ENCODE assay signal across 8 cellular contexts in genomic region chr12:75979181-75979580, GRCh38. TPM values are rescaled to one million over a fixed set of nuclear protein-coding genes. Genes with fewer than 3 reads are reported as not detected.
A peak's percentile ranks its signal among the peaks of the same experiment; 100 is the strongest.
DNase-seq lines count a peak whose midpoint lies in the region; ATAC-seq, FAIRE-seq and TF ChIP-seq lines count a peak whose summit lies in the region.

No MANE protein-coding gene starts in this region.

- H3K27ac ChIP-seq in HUES6 (ENCODE audit: low read depth, low read length) (no peak overlapping the region), astrocyte (ENCODE audit: low read depth, low read length) (peak overlapping the region; percentile 96)

- no peaks in the 10 kb centered on the region for H3K27me3 Mint-ChIP-seq in astrocyte (ENCODE audit: low read depth, unreplicated experiment)
- no peaks in the 10 kb centered on the region for H3K27me3 Mint-ChIP-seq in natural killer cell treated with Interleukin-12 subunit alpha and Interleukin-12 subunit beta and Interleukin-15 and Interleukin-18, amount 100 ng/mL, for 72 hours

- peak overlapping the region; percentile 98 for H3K27ac Mint-ChIP-seq in astrocyte (ENCODE audit: unreplicated experiment)
- peak overlapping the region; percentile 91 to 96 for H3K27ac Mint-ChIP-seq in natural killer cell treated with Interleukin-12 subunit alpha and Interleukin-12 subunit beta and Interleukin-15 and Interleukin-18, amount 100 ng/mL, for 72 hours

- H3K4me1 Mint-ChIP-seq in astrocyte (ENCODE audit: low read depth, unreplicated experiment) = peaks cover 41% of the 10 kb centered on the region
- peaks cover 59 to 78% of the 10 kb centered on the region in 2 donors for H3K4me1 Mint-ChIP-seq in natural killer cell treated with Interleukin-12 subunit alpha and Interleukin-12 subunit beta and Interleukin-15 and Interleukin-18, amount 100 ng/mL, for 72 hours (ENCODE audit: low read depth in 2 of 2)

- peak overlapping the region; percentile 56 for H3K4me2 ChIP-seq in astrocyte (ENCODE audit: low read length)

- no peaks in the 10 kb centered on the region for H3K79me2 ChIP-seq in astrocyte (ENCODE audit: insufficient read depth, low read length)

- H3K9ac ChIP-seq in HUES6 (ENCODE audit: low read length) (peak overlapping the region; percentile 16), astrocyte (ENCODE audit: low read length) (peak overlapping the region; percentile 71)

- H3K9me3 Mint-ChIP-seq in astrocyte (ENCODE audit: unreplicated experiment) = no peaks in the 10 kb centered on the region
- no peaks in the 10 kb centered on the region for H3K9me3 Mint-ChIP-seq in natural killer cell treated with Interleukin-12 subunit alpha and Interleukin-12 subunit beta and Interleukin-15 and Interleukin-18, amount 100 ng/mL, for 72 hours

- H3K9me3 ChIP-seq in HUES6 (ENCODE audit: control insufficient read depth, insufficient read depth, low read depth, low read length) = no peaks in the 10 kb centered on the region
- no peaks in the 10 kb centered on the region for H3K9me3 ChIP-seq in astrocyte (ENCODE audit: insufficient read depth, low read depth, low read length)

- no peaks in the 10 kb centered on the region for H4K20me1 ChIP-seq in astrocyte (ENCODE audit: insufficient read depth, low read length)

- no peaks in the 10 kb centered on the region for H3K36me3 Mint-ChIP-seq in astrocyte (ENCODE audit: low read depth, unreplicated experiment)
- H3K36me3 Mint-ChIP-seq in natural killer cell treated with Interleukin-12 subunit alpha and Interleukin-12 subunit beta and Interleukin-15 and Interleukin-18, amount 100 ng/mL, for 72 hours = no peaks in the 10 kb centered on the region

- TF ChIP-seq CTCF in astrocyte (IDR thresholded peaks at IDR 0.05; ENCODE audit: insufficient read depth, low read depth, low read length) = no peak

- no peak for FAIRE-seq in astrocyte (lab: Jason Lieb, UNC)

- no peak overlapping the region for H3K4me3 Mint-ChIP-seq in astrocyte (ENCODE audit: unreplicated experiment)
- H3K4me3 Mint-ChIP-seq in natural killer cell treated with Interleukin-12 subunit alpha and Interleukin-12 subunit beta and Interleukin-15 and Interleukin-18, amount 100 ng/mL, for 72 hours = peak overlapping the region; percentile 88

- H3K4me3 ChIP-seq in HUES6 (ENCODE audit: low read depth, low read length) (no peak overlapping the region), astrocyte (ENCODE audit: insufficient read depth, low read depth, low read length) (peak overlapping the region; percentile 5)

- no peaks in the 10 kb centered on the region for H3K27me3 ChIP-seq in HUES6 (ENCODE audit: control insufficient read depth, insufficient read depth, low read length)
- no peaks in the 10 kb centered on the region for H3K27me3 ChIP-seq in astrocyte (ENCODE audit: insufficient read depth, low read length)

- ATAC-seq in GM18868 (IDR thresholded peaks at IDR 0.05; ENCODE audit: unreplicated experiment) (peak; percentile 37), HG02973 (IDR thresholded peaks at IDR 0.05; ENCODE audit: unreplicated experiment) (no peak)
- ATAC-seq in natural killer cell treated with Interleukin-12 subunit alpha and Interleukin-12 subunit beta and Interleukin-15 and Interleukin-18, amount 100 ng/mL, for 72 hours = peak; percentile 80 to 88

- H2AFZ ChIP-seq in astrocyte (ENCODE audit: low read depth, low read length) = no peak overlapping the region

- DNase-seq in astrocyte (ENCODE audit: low read depth) = peak; percentile 61
- peak; percentile 64 for DNase-seq in natural killer cell treated with Interleukin-12 subunit alpha and Interleukin-12 subunit beta and Interleukin-15 and Interleukin-18, amount 100 ng/mL, for 72 hours (ENCODE audit: low spot score)
- DNase-seq in dedifferentiated amniotic fluid mesenchymal stem cell (ENCODE audit: extremely low spot score) = no peak
- no peak for DNase-seq in RPMI8226
- no peak for DNase-seq in iPS-NIHi11 (ENCODE audit: low spot score)

- H3K36me3 ChIP-seq in HUES6 (ENCODE audit: control insufficient read depth, insufficient read depth, low read length) (no peaks in the 10 kb centered on the region), astrocyte (ENCODE audit: insufficient read depth, low read length) (no peaks in the 10 kb centered on the region)

- H3K4me1 ChIP-seq in HUES6 (ENCODE audit: control insufficient read depth, insufficient read depth, low read length) (peaks cover 35% of the 10 kb centered on the region), astrocyte (ENCODE audit: insufficient read depth, low read length) (peaks cover 25% of the 10 kb centered on the region)

RNA-seq across cellular contexts. Expression of gene PHLDA1, which starts 52.4 kb away (rescaled TPM):
- total RNA-seq in astrocyte = 41.2 and 43.9 TPM in 2 replicates
- total RNA-seq in natural killer cell treated with Interleukin-12 subunit alpha and Interleukin-12 subunit beta and Interleukin-15 and Interleukin-18, amount 100 ng/mL, for 72 hours = 100 to 1,000 TPM in 1 of 2 donors, 10 to 100 TPM in 1; 62.0 to 153 TPM

Comparison
In these comparisons a context has a peak if more than half of its experiments do, and no peak if none do; other contexts are left out.
1. DNase-seq: peak in astrocyte (single experiment) and natural killer cell treated with Interleukin-12 subunit alpha and Interleukin-12 subunit beta and Interleukin-15 and Interleukin-18, amount 100 ng/mL, for 72 hours (single experiment); none in dedifferentiated amniotic fluid mesenchymal stem cell (single experiment), RPMI8226 (single experiment) and iPS-NIHi11 (single experiment).